15 cellular contexts compared by ENCODE assay signal in genomic region chr3:48042071-48042760, GRCh38. TPM values are rescaled to one million over a fixed set of nuclear protein-coding genes. Genes with fewer than 3 reads are reported as not detected.
A peak's percentile ranks its signal among the peaks of the same experiment; 100 is the strongest.
DNase-seq lines count a peak whose midpoint lies in the region; TF ChIP-seq lines count a peak whose summit lies in the region.
"Had no signal": no experiment of that assay in that cellular context is flagged by ENCODE, and none has a peak within 500 bp of the region (broad histone marks: within the 10 kb centered on the region; RNA-seq: fewer than 3 reads in every experiment).

No MANE protein-coding gene starts in this region.

- TF ChIP-seq CTCF in MCF 10A (IDR thresholded peaks at IDR 0.05; ENCODE audit: unreplicated experiment) = no peak
- no peak for TF ChIP-seq CTCF in breast epithelium (IDR thresholded peaks at IDR 0.05)
- TF ChIP-seq CTCF in fibroblast of mammary gland (conservative IDR thresholded peaks at IDR 0.05; ENCODE audit: control insufficient read depth, insufficient read depth, low read depth, low read length) = no peak

- intact Hi-C loops in MCF 10A (cut with micrococcal nuclease) (no loop called here), breast epithelium (cut with DNase I; ENCODE audit: low total_unique reads) (no loop called here)

- H3K27me3 Mint-ChIP-seq in MCF 10A (ENCODE audit: insufficient read depth, unreplicated experiment) = no peaks in the 10 kb centered on the region
- no peaks in the 10 kb centered on the region for H3K27me3 Mint-ChIP-seq in stimulated activated naive CD8-positive, alpha-beta T cell treated with anti-CD3 and anti-CD28 coated beads, Interleukin-15, Interleukin-2, amounts not matched to agents 100 ng/mL and 50 ng/mL, for 24 hours
- H3K27me3 Mint-ChIP-seq: dendritic cell treated with granulocyte-macrophage colony-stimulating factor and Interleukin-4, amounts not matched to agents 40 ng/mL and 50 ng/mL, for 4 days had no signal

- H3K4me3 Mint-ChIP-seq in MCF 10A (ENCODE audit: unreplicated experiment) = no peak overlapping the region
- H3K4me3 Mint-ChIP-seq in stimulated activated naive CD8-positive, alpha-beta T cell treated with anti-CD3 and anti-CD28 coated beads, Interleukin-15, Interleukin-2, amounts not matched to agents 100 ng/mL and 50 ng/mL, for 24 hours = no peak overlapping the region
- H3K4me3 Mint-ChIP-seq: dendritic cell treated with granulocyte-macrophage colony-stimulating factor and Interleukin-4, amounts not matched to agents 40 ng/mL and 50 ng/mL, for 4 days; T-helper 1 cell treated with Interleukin-12 subunit alpha and Interleukin-12 subunit beta and Interleukin-4 antibody, amounts not matched to agents 30 μg/mL and 1 μg/mL, for 36 hours had no signal

- no peak for TF ChIP-seq POLR2A in breast epithelium (IDR thresholded peaks at IDR 0.05)

- peaks cover 25% of the 10 kb centered on the region for H3K36me3 Mint-ChIP-seq in MCF 10A (ENCODE audit: insufficient read depth, unreplicated experiment)
- H3K36me3 Mint-ChIP-seq in stimulated activated naive CD8-positive, alpha-beta T cell treated with anti-CD3 and anti-CD28 coated beads, Interleukin-15, Interleukin-2, amounts not matched to agents 100 ng/mL and 50 ng/mL, for 24 hours (ENCODE audit: low read depth) = peaks cover 12% of the 10 kb centered on the region

- no peaks in the 10 kb centered on the region for H3K36me3 ChIP-seq in breast epithelium

- DNase-seq in MCF 10A (ENCODE audit: unreplicated experiment) (peak; percentile 41), breast epithelium (ENCODE audit: low spot score in 2 of 2) (no peak), M059J (ENCODE audit: low read depth) (peak; percentile 42), fibroblast of mammary gland (ENCODE audit: low read depth) (peak; percentile 53), HK-2 (ENCODE audit: unreplicated experiment) (no peak)
- no peak for DNase-seq in effector CD4-positive, alpha-beta T cell
- no peak for DNase-seq in stimulated activated CD4-positive, alpha-beta T cell treated with anti-CD3 and anti-CD28 coated beads, Interleukin-2, amount 100 ng/mL, for 48 hours
- DNase-seq: activated CD4-positive, alpha-beta T cell treated with anti-CD3 and anti-CD28 coated beads for 48 hours; DMS153; NCI-H1048; NCI-H510A; stomach had no signal

- H3K27me3 ChIP-seq in breast epithelium = no peaks in the 10 kb centered on the region
- H3K27me3 ChIP-seq: stomach had no signal

- no peaks in the 10 kb centered on the region for H3K9me3 Mint-ChIP-seq in MCF 10A (ENCODE audit: unreplicated experiment)
- no peaks in the 10 kb centered on the region for H3K9me3 Mint-ChIP-seq in stimulated activated naive CD8-positive, alpha-beta T cell treated with anti-CD3 and anti-CD28 coated beads, Interleukin-15, Interleukin-2, amounts not matched to agents 100 ng/mL and 50 ng/mL, for 24 hours
- H3K9me3 Mint-ChIP-seq: dendritic cell treated with granulocyte-macrophage colony-stimulating factor and Interleukin-4, amounts not matched to agents 40 ng/mL and 50 ng/mL, for 4 days; T-helper 1 cell treated with Interleukin-12 subunit alpha and Interleukin-12 subunit beta and Interleukin-4 antibody, amounts not matched to agents 30 μg/mL and 1 μg/mL, for 36 hours had no signal

- no peaks in the 10 kb centered on the region for H3K9me3 ChIP-seq in breast epithelium
- H3K9me3 ChIP-seq: stomach had no signal

- no peak overlapping the region for H3K4me3 ChIP-seq in breast epithelium
- no peak overlapping the region for H3K4me3 ChIP-seq in fibroblast of mammary gland (ENCODE audit: control insufficient read depth, low read depth, low read length)
- H3K4me3 ChIP-seq: stomach had no signal

- peaks cover 18% of the 10 kb centered on the region for H3K4me1 Mint-ChIP-seq in MCF 10A (ENCODE audit: insufficient read depth, unreplicated experiment)
- H3K4me1 Mint-ChIP-seq in stimulated activated naive CD8-positive, alpha-beta T cell treated with anti-CD3 and anti-CD28 coated beads, Interleukin-15, Interleukin-2, amounts not matched to agents 100 ng/mL and 50 ng/mL, for 24 hours (ENCODE audit: low read depth) = peaks cover 16% of the 10 kb centered on the region

- H3K4me1 ChIP-seq in breast epithelium = peaks cover 5 to 10% of the 10 kb centered on the region in 2 donors

- POLR2A ChIA-PET in MCF 10A (lab: Yijun Ruan, JAX) = interaction anchor here (0.6 to 1.7 kb wide), 5 partner anchors 10 to 281 kb away, joined by 3 to 10 read pairs (median 4); no protein-coding TSS in a partner anchor

- CTCF ChIA-PET in MCF 10A (lab: Yijun Ruan, JAX) = interaction anchor here (0.9 to 1.1 kb wide), 2 partner anchors 10 to 13 kb away, joined by 4 to 5 read pairs; no protein-coding TSS in a partner anchor

- no peak overlapping the region for H3K27ac ChIP-seq in breast epithelium

- peak overlapping the region; percentile 23 for H3K27ac Mint-ChIP-seq in MCF 10A (ENCODE audit: low read depth, unreplicated experiment)
- H3K27ac Mint-ChIP-seq in stimulated activated naive CD8-positive, alpha-beta T cell treated with anti-CD3 and anti-CD28 coated beads, Interleukin-15, Interleukin-2, amounts not matched to agents 100 ng/mL and 50 ng/mL, for 24 hours = peak overlapping the region; percentile 34
- H3K27ac Mint-ChIP-seq: dendritic cell treated with granulocyte-macrophage colony-stimulating factor and Interleukin-4, amounts not matched to agents 40 ng/mL and 50 ng/mL, for 4 days; T-helper 1 cell treated with Interleukin-12 subunit alpha and Interleukin-12 subunit beta and Interleukin-4 antibody, amounts not matched to agents 30 μg/mL and 1 μg/mL, for 36 hours had no signal

- no TSS peak for BruUV-seq in MCF 10A (replicated peaks; lab: Mats Ljungman, UMichigan)

RNA-seq across cellular contexts. Expression of gene MAP4, which starts 26.0 kb away (rescaled TPM):
- 217 and 260 TPM in 2 replicates for total RNA-seq in MCF 10A (2022)
- total RNA-seq in breast epithelium = 100 to 1,000 TPM in 1 of 3 donors, 10 to 100 TPM in 2; 72.0 to 167 (median 99.0) TPM
- total RNA-seq in M059J (2014; rRNA removed; shearing (Covaris generic)) = 56.3 and 95.5 TPM in 2 replicates

Comparison
In these comparisons a context has a peak if more than half of its experiments do, and no peak if none do; other contexts are left out.
1. DNase-seq: peak in MCF 10A (single experiment), M059J (single experiment) and fibroblast of mammary gland (single experiment); none in breast epithelium (0 of 2), effector CD4-positive, alpha-beta T cell (single experiment), stimulated activated CD4-positive, alpha-beta T cell treated with anti-CD3 and anti-CD28 coated beads, Interleukin-2, amount 100 ng/mL, for 48 hours (0 of 2) and HK-2 (single experiment).